In genomic region chr12:69330475-69331473, GRCh38 we compare ENCODE assay signal across 8 cellular contexts. TPM values are rescaled to one million over a fixed set of nuclear protein-coding genes. Genes with fewer than 3 reads are reported as not detected.
DNase-seq lines count a peak whose midpoint lies in the region; ATAC-seq and TF ChIP-seq lines count a peak whose summit lies in the region.

No MANE protein-coding gene starts in this region.

- no peaks in the 10 kb centered on the region for H3K36me3 Mint-ChIP-seq in activated CD8-positive, alpha-beta memory T cell treated with anti-CD3 and anti-CD28 coated beads, Interleukin-2, amount 10 ng/mL, durations not matched to agents 7 days and 5 days
- H3K36me3 Mint-ChIP-seq in neural crest cell (ENCODE audit: low read depth): no peaks in the 10 kb centered on the region

- peaks cover 13% of the 10 kb centered on the region for H3K4me1 ChIP-seq in suprapubic skin

- WGBS in suprapubic skin: 10% methylated on average over 18 of the region's 18 CpGs

- H3K27ac Mint-ChIP-seq in activated CD8-positive, alpha-beta memory T cell treated with anti-CD3 and anti-CD28 coated beads, Interleukin-2, amount 10 ng/mL, durations not matched to agents 7 days and 5 days: peak overlapping the region; percentile 92
- no peak overlapping the region for H3K27ac Mint-ChIP-seq in neural crest cell (ENCODE audit: unreplicated experiment)

- ATAC-seq in GM21723 (IDR thresholded peaks at IDR 0.05; ENCODE audit: unreplicated experiment) (peak; percentile 88), esophagus mucosa (peak; percentile 29)
- ATAC-seq in activated CD8-positive, alpha-beta memory T cell treated with anti-CD3 and anti-CD28 coated beads, Interleukin-2, amount 10 ng/mL, durations not matched to agents 7 days and 5 days: peak; percentile 85

- H3K27ac ChIP-seq in suprapubic skin: no peak overlapping the region

- no peak for TF ChIP-seq CTCF in neural crest cell (conservative IDR thresholded peaks at IDR 0.05)
- no peak for TF ChIP-seq CTCF in suprapubic skin (IDR thresholded peaks at IDR 0.05)

- no peaks in the 10 kb centered on the region for H3K9me3 ChIP-seq in suprapubic skin

- DNase-seq in ELR (ENCODE audit: low read depth) (peak; percentile 45), NAMALWA (ENCODE audit: low spot score) (peak; percentile 69), neural crest cell (ENCODE audit: low read depth, low spot score) (no peak), suprapubic skin (ENCODE audit: low spot score in 2 of 2) (no peak), NCI-H345 (lab: John Stamatoyannopoulos, UW) (no peak)
- peak; percentile 74 for DNase-seq in activated CD8-positive, alpha-beta memory T cell treated with anti-CD3 and anti-CD28 coated beads, Interleukin-2, amount 10 ng/mL, durations not matched to agents 7 days and 5 days

- H3K9me3 Mint-ChIP-seq in activated CD8-positive, alpha-beta memory T cell treated with anti-CD3 and anti-CD28 coated beads, Interleukin-2, amount 10 ng/mL, durations not matched to agents 7 days and 5 days (ENCODE audit: low read depth): no peaks in the 10 kb centered on the region
- H3K9me3 Mint-ChIP-seq in neural crest cell: no peaks in the 10 kb centered on the region

- H3K36me3 ChIP-seq in suprapubic skin: no peaks in the 10 kb centered on the region

- TF ChIP-seq EP300 in suprapubic skin (IDR thresholded peaks at IDR 0.05): no peak

- CTCF ChIA-PET in activated CD8-positive, alpha-beta memory T cell treated with anti-CD3 and anti-CD28 coated beads, Interleukin-2, amount 10 ng/mL, durations not matched to agents 7 days and 5 days (lab: Charles Lee): interaction anchor here (0.7 to 3.7 kb wide), 13 partner anchors 10 to 308 kb away, joined by 3 to 22 read pairs (median 4); partner anchors contain the start of gene LYZ

- H3K4me3 Mint-ChIP-seq in activated CD8-positive, alpha-beta memory T cell treated with anti-CD3 and anti-CD28 coated beads, Interleukin-2, amount 10 ng/mL, durations not matched to agents 7 days and 5 days: peak overlapping the region; percentile 76
- H3K4me3 Mint-ChIP-seq in neural crest cell: peak overlapping the region; percentile 70

- no peak for TF ChIP-seq POLR2A in suprapubic skin (IDR thresholded peaks at IDR 0.05)

- no peaks in the 10 kb centered on the region for H3K27me3 Mint-ChIP-seq in activated CD8-positive, alpha-beta memory T cell treated with anti-CD3 and anti-CD28 coated beads, Interleukin-2, amount 10 ng/mL, durations not matched to agents 7 days and 5 days
- H3K27me3 Mint-ChIP-seq in neural crest cell (ENCODE audit: low read depth): peaks cover 47% of the 10 kb centered on the region

- H3K4me3 ChIP-seq in suprapubic skin: peak overlapping the region; percentile 44

- peaks cover 34% of the 10 kb centered on the region for H3K4me1 Mint-ChIP-seq in activated CD8-positive, alpha-beta memory T cell treated with anti-CD3 and anti-CD28 coated beads, Interleukin-2, amount 10 ng/mL, durations not matched to agents 7 days and 5 days
- H3K4me1 Mint-ChIP-seq in neural crest cell: peaks cover 14% of the 10 kb centered on the region

- H3K27me3 ChIP-seq in suprapubic skin: no peaks in the 10 kb centered on the region

RNA-seq across cellular contexts. Expression of gene LYZ, which starts 17.4 kb away (rescaled TPM):
- total RNA-seq in activated CD8-positive, alpha-beta memory T cell treated with anti-CD3 and anti-CD28 coated beads, Interleukin-2, amount 10 ng/mL, durations not matched to agents 7 days and 5 days: under 1 TPM in 1 of 2 experiments, not detected in 1; 0.21 TPM
- 13.0 TPM for total RNA-seq in esophagus mucosa
- total RNA-seq in neural crest cell: 0.26 TPM in 1 of 2 replicates, not detected in the other
- 10 to 100 TPM in 1 of 4 donors, 1 to 10 TPM in 3; 2.5 to 18.7 (median 6.1) TPM for total RNA-seq in suprapubic skin

RNA-seq across cellular contexts. Expression of gene YEATS4, which starts 28.8 kb away (rescaled TPM):
- total RNA-seq in activated CD8-positive, alpha-beta memory T cell treated with anti-CD3 and anti-CD28 coated beads, Interleukin-2, amount 10 ng/mL, durations not matched to agents 7 days and 5 days: 10 to 100 TPM; 40.9 to 47.3 TPM
- 12.5 TPM for total RNA-seq in esophagus mucosa
- 33.9 and 39.7 TPM in 2 replicates for total RNA-seq in neural crest cell
- 10 to 100 TPM; 12.4 to 19.5 (median 14.2) TPM for total RNA-seq in suprapubic skin

Comparison
In these comparisons a context has a peak if more than half of its experiments do, and no peak if none do; other contexts are left out.
1. DNase-seq: peak in ELR (single experiment), NAMALWA (single experiment) and activated CD8-positive, alpha-beta memory T cell treated with anti-CD3 and anti-CD28 coated beads, Interleukin-2, amount 10 ng/mL, durations not matched to agents 7 days and 5 days (single experiment); none in neural crest cell (single experiment), suprapubic skin (0 of 2) and NCI-H345 (single experiment).
2. ATAC-seq: peak in every context shown above with its lines; median percentile 88 in GM21723; 85 in activated CD8-positive, alpha-beta memory T cell treated with anti-CD3 and anti-CD28 coated beads, Interleukin-2, amount 10 ng/mL, durations not matched to agents 7 days and 5 days; 29 in esophagus mucosa.